ENCODE assay signal across 1 cellular context in the genomic region with DNA sequence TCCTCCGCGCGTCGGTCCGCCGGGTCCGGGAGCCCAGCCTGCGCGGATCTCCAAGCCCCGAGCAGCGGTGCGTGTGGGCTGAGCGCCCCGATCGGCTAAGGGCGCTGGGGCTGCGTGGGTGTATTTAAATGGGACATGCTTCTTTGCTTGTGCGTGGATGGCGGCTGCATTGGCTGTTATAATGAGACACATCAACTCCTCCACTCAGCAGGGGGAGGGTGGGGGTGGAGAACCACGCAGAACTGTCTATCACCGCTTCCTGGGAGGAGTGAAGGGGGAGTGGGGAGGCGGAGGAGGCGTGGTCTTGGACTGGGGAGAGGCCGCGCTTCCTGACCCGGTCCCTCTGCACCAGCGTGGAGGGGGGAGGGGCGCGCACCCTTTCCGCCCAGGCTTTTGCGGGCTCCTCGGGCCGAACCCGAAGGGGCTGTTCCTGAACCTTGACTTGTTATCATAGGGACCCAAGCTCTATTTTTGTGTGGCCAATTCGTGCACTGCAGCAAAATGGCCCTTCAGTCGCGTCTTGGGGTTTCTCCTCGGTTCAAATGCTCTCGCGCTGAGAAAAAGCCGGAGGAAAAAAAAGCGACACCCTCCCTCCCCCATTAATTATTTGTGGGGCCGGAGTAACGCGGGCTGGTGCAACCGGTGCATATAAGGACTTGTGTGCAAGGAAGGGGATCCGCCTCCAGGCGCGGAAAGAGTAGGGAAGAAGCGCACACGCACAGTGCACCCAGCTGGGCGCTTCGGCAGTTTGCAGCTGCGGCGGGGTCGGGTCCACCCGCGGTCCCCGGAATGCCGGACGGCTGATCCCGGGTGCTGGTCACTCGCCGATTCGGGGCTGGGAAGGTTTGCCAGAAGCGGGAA.
A peak's percentile ranks its signal among the peaks of the same experiment; 100 is the strongest.
TF ChIP-seq lines count a peak whose summit lies in the region.

A gene (minus strand): TSS at position 180 of the 861 bp plus-strand sequence. CDS start 342 bp downstream, outside the sequence.

TF ChIP-seq in K562, 482 proteins besides CTCF, POLR2A, EP300 and RAD21 (continued from another document and continues in another):
- TF ChIP-seq POLR2H (tag; IDR thresholded peaks at IDR 0.05; ENCODE audit: low read depth) (peak; percentile 75), PURB (CRISPR knock-in tag; IDR thresholded peaks at IDR 0.05; ENCODE audit: low read depth) (no peak), ZNF263 (CRISPR knock-in tag; IDR thresholded peaks at IDR 0.05; ENCODE audit: borderline replicate concordance) (peak; percentile 90), ARHGAP35 (IDR thresholded peaks at IDR 0.05; ENCODE audit: partially characterized antibody) (no peak), PHF8 (IDR thresholded peaks at IDR 0.05; ENCODE audit: borderline replicate concordance, low read length) (peak; percentile 75), DACH1 (IDR thresholded peaks at IDR 0.05; ENCODE audit: partially characterized antibody) (peak; percentile 78), ZNF707 (CRISPR knock-in tag; conservative IDR thresholded peaks at IDR 0.05) (no peak), CBX1 (IDR thresholded peaks at IDR 0.05; ENCODE audit: low read depth) (peak; percentile 83), KLF6 (CRISPR knock-in tag; IDR thresholded peaks at IDR 0.05; ENCODE audit: borderline replicate concordance) (0 out of 2 replicates have a peak, but pooled peaks have one; percentile 5), ZNF785 (CRISPR knock-in tag; IDR thresholded peaks at IDR 0.05) (no peak), GABPB1 (CRISPR knock-in tag; IDR thresholded peaks at IDR 0.05) (no peak; the same call in 1 of the 2 replicates), TFAM (CRISPR knock-in tag; conservative IDR thresholded peaks at IDR 0.05) (no peak), ZFP30 (CRISPR knock-in tag; IDR thresholded peaks at IDR 0.05; ENCODE audit: borderline replicate concordance) (no peak), TCF7L2 (IDR thresholded peaks at IDR 0.05; ENCODE audit: low read depth, low read length) (no peak), TEAD1 (CRISPR knock-in tag; IDR thresholded peaks at IDR 0.05) (peak in 1 of 2 experiments; percentile 64; a peak in 2 of 4 replicates), HDGF (IDR thresholded peaks at IDR 0.05) (no peak), SRSF9 (IDR thresholded peaks at IDR 0.05; ENCODE audit: borderline replicate concordance, low read depth, low read length) (no peak), ZC3H8 (IDR thresholded peaks at IDR 0.05) (no peak), ZNF589 (CRISPR knock-in tag; IDR thresholded peaks at IDR 0.05; ENCODE audit: low read depth) (peak; percentile 49; the same call in 1 of the 2 replicates), STAT5A (IDR thresholded peaks at IDR 0.05; ENCODE audit: borderline replicate concordance, low read length) (no peak), ATF7 (IDR thresholded peaks at IDR 0.05) (peak; percentile 83), ZNF77 (CRISPR knock-in tag; IDR thresholded peaks at IDR 0.05) (no peak), RBFOX2 (IDR thresholded peaks at IDR 0.05; ENCODE audit: low read depth, low read length) (peak; percentile 89), CTBP1 (IDR thresholded peaks at IDR 0.05; ENCODE audit: borderline replicate concordance) (peak; percentile 51), BRCA1 (IDR thresholded peaks at IDR 0.05) (no peak), BRCA1 (CRISPR knock-in tag; IDR thresholded peaks at IDR 0.05) (no peak), MYBL2 (IDR thresholded peaks at IDR 0.05; ENCODE audit: low read depth) (no peak), MYBL2 (CRISPR knock-in tag; IDR thresholded peaks at IDR 0.05; ENCODE audit: borderline replicate concordance) (no peak), JUND (IDR thresholded peaks at IDR 0.05; ENCODE audit: borderline replicate concordance, low read depth, low read length) (peak; percentile 56), JUND (tag; IDR thresholded peaks at IDR 0.05; ENCODE audit: borderline replicate concordance, low read depth, low read length) (no peak; the same call in 2 of the 3 replicates), ZNF57 (CRISPR knock-in tag; IDR thresholded peaks at IDR 0.05) (no peak)
- TF ChIP-seq, protein P1, sequence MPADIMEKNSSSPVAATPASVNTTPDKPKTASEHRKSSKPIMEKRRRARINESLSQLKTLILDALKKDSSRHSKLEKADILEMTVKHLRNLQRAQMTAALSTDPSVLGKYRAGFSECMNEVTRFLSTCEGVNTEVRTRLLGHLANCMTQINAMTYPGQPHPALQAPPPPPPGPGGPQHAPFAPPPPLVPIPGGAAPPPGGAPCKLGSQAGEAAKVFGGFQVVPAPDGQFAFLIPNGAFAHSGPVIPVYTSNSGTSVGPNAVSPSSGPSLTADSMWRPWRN (IDR thresholded peaks at IDR 0.05; ENCODE audit: low read depth): no peak
- TF ChIP-seq, protein P2, sequence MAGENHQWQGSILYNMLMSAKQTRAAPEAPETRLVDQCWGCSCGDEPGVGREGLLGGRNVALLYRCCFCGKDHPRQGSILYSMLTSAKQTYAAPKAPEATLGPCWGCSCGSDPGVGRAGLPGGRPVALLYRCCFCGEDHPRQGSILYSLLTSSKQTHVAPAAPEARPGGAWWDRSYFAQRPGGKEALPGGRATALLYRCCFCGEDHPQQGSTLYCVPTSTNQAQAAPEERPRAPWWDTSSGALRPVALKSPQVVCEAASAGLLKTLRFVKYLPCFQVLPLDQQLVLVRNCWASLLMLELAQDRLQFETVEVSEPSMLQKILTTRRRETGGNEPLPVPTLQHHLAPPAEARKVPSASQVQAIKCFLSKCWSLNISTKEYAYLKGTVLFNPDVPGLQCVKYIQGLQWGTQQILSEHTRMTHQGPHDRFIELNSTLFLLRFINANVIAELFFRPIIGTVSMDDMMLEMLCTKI (IDR thresholded peaks at IDR 0.05; ENCODE audit: partially characterized antibody): no peak
- TF ChIP-seq, protein P3, sequence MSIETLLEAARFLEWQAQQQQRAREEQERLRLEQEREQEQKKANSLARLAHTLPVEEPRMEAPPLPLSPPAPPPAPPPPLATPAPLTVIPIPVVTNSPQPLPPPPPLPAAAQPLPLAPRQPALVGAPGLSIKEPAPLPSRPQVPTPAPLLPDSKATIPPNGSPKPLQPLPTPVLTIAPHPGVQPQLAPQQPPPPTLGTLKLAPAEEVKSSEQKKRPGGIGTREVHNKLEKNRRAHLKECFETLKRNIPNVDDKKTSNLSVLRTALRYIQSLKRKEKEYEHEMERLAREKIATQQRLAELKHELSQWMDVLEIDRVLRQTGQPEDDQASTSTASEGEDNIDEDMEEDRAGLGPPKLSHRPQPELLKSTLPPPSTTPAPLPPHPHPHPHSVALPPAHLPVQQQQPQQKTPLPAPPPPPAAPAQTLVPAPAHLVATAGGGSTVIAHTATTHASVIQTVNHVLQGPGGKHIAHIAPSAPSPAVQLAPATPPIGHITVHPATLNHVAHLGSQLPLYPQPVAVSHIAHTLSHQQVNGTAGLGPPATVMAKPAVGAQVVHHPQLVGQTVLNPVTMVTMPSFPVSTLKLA (conservative IDR thresholded peaks at IDR 0.05): peak; percentile 79 to 91
- TF ChIP-seq, protein P4, sequence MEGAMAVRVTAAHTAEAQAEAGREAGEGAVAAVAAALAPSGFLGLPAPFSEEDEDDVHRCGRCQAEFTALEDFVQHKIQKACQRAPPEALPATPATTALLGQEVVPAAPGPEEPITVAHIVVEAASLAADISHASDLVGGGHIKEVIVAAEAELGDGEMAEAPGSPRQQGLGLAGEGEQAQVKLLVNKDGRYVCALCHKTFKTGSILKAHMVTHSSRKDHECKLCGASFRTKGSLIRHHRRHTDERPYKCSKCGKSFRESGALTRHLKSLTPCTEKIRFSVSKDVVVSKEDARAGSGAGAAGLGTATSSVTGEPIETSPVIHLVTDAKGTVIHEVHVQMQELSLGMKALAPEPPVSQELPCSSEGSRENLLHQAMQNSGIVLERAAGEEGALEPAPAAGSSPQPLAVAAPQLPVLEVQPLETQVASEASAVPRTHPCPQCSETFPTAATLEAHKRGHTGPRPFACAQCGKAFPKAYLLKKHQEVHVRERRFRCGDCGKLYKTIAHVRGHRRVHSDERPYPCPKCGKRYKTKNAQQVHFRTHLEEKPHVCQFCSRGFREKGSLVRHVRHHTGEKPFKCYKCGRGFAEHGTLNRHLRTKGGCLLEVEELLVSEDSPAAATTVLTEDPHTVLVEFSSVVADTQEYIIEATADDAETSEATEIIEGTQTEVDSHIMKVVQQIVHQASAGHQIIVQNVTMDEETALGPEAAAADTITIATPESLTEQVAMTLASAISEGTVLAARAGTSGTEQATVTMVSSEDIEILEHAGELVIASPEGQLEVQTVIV (CRISPR knock-in tag; IDR thresholded peaks at IDR 0.05; ENCODE audit: borderline replicate concordance): no peak
- TF ChIP-seq, protein P5, sequence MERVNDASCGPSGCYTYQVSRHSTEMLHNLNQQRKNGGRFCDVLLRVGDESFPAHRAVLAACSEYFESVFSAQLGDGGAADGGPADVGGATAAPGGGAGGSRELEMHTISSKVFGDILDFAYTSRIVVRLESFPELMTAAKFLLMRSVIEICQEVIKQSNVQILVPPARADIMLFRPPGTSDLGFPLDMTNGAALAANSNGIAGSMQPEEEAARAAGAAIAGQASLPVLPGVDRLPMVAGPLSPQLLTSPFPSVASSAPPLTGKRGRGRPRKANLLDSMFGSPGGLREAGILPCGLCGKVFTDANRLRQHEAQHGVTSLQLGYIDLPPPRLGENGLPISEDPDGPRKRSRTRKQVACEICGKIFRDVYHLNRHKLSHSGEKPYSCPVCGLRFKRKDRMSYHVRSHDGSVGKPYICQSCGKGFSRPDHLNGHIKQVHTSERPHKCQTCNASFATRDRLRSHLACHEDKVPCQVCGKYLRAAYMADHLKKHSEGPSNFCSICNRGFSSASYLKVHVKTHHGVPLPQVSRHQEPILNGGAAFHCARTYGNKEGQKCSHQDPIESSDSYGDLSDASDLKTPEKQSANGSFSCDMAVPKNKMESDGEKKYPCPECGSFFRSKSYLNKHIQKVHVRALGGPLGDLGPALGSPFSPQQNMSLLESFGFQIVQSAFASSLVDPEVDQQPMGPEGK (CRISPR knock-in tag; IDR thresholded peaks at IDR 0.05; ENCODE audit: borderline replicate concordance): no peak
- TF ChIP-seq, protein P6, sequence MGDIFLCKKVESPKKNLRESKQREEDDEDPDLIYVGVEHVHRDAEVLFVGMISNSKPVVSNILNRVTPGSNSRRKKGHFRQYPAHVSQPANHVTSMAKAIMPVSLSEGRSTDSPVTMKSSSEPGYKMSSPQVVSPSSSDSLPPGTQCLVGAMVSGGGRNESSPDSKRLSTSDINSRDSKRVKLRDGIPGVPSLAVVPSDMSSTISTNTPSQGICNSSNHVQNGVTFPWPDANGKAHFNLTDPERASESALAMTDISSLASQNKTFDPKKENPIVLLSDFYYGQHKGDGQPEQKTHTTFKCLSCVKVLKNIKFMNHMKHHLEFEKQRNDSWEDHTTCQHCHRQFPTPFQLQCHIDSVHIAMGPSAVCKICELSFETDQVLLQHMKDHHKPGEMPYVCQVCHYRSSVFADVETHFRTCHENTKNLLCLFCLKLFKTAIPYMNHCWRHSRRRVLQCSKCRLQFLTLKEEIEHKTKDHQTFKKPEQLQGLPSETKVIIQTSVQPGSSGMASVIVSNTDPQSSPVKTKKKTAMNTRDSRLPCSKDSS (IDR thresholded peaks at IDR 0.05; ENCODE audit: low read depth, partially characterized antibody): no peak
- TF ChIP-seq, protein P7, sequence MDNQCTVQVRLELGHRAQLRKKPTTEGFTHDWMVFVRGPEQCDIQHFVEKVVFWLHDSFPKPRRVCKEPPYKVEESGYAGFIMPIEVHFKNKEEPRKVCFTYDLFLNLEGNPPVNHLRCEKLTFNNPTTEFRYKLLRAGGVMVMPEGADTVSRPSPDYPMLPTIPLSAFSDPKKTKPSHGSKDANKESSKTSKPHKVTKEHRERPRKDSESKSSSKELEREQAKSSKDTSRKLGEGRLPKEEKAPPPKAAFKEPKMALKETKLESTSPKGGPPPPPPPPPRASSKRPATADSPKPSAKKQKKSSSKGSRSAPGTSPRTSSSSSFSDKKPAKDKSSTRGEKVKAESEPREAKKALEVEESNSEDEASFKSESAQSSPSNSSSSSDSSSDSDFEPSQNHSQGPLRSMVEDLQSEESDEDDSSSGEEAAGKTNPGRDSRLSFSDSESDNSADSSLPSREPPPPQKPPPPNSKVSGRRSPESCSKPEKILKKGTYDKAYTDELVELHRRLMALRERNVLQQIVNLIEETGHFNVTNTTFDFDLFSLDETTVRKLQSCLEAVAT (IDR thresholded peaks at IDR 0.05): peak; percentile 17 to 56; a peak in 2 of 4 replicates
- TF ChIP-seq, protein P8, sequence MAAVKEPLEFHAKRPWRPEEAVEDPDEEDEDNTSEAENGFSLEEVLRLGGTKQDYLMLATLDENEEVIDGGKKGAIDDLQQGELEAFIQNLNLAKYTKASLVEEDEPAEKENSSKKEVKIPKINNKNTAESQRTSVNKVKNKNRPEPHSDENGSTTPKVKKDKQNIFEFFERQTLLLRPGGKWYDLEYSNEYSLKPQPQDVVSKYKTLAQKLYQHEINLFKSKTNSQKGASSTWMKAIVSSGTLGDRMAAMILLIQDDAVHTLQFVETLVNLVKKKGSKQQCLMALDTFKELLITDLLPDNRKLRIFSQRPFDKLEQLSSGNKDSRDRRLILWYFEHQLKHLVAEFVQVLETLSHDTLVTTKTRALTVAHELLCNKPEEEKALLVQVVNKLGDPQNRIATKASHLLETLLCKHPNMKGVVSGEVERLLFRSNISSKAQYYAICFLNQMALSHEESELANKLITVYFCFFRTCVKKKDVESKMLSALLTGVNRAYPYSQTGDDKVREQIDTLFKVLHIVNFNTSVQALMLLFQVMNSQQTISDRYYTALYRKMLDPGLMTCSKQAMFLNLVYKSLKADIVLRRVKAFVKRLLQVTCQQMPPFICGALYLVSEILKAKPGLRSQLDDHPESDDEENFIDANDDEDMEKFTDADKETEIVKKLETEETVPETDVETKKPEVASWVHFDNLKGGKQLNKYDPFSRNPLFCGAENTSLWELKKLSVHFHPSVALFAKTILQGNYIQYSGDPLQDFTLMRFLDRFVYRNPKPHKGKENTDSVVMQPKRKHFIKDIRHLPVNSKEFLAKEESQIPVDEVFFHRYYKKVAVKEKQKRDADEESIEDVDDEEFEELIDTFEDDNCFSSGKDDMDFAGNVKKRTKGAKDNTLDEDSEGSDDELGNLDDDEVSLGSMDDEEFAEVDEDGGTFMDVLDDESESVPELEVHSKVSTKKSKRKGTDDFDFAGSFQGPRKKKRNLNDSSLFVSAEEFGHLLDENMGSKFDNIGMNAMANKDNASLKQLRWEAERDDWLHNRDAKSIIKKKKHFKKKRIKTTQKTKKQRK (IDR thresholded peaks at IDR 0.05; ENCODE audit: borderline replicate concordance, low read depth, low read length): no peak
- TF ChIP-seq, protein P9, sequence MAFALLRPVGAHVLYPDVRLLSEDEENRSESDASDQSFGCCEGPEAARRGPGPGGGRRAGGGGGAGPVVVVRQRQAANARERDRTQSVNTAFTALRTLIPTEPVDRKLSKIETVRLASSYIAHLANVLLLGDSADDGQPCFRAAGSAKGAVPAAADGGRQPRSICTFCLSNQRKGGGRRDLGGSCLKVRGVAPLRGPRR (CRISPR knock-in tag; IDR thresholded peaks at IDR 0.05): no peak
- TF ChIP-seq, protein P10, sequence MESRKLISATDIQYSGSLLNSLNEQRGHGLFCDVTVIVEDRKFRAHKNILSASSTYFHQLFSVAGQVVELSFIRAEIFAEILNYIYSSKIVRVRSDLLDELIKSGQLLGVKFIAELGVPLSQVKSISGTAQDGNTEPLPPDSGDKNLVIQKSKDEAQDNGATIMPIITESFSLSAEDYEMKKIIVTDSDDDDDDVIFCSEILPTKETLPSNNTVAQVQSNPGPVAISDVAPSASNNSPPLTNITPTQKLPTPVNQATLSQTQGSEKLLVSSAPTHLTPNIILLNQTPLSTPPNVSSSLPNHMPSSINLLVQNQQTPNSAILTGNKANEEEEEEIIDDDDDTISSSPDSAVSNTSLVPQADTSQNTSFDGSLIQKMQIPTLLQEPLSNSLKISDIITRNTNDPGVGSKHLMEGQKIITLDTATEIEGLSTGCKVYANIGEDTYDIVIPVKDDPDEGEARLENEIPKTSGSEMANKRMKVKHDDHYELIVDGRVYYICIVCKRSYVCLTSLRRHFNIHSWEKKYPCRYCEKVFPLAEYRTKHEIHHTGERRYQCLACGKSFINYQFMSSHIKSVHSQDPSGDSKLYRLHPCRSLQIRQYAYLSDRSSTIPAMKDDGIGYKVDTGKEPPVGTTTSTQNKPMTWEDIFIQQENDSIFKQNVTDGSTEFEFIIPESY (CRISPR knock-in tag; IDR thresholded peaks at IDR 0.05): no peak
